2 cellular contexts compared by ENCODE assay signal in genomic region chr16:31064882-31065461, GRCh38.
TF ChIP-seq lines count a peak whose summit lies in the region.

No MANE protein-coding gene starts in this region.

TF ChIP-seq in A549, 52 proteins besides CTCF, POLR2A, EP300 and RAD21:
- TF ChIP-seq FOSL2 (IDR thresholded peaks at IDR 0.05) (no peak), FOSL2 (CRISPR knock-in tag; IDR thresholded peaks at IDR 0.05) (peak; percentile 45; the same call in 1 of the 2 replicates), NR3C1 (IDR thresholded peaks at IDR 0.05) (no peak)

TF ChIP-seq in IMR-90, 13 proteins besides CTCF, POLR2A, EP300 and RAD21:
- TF ChIP-seq RCOR1 (IDR thresholded peaks at IDR 0.05; ENCODE audit: insufficient replicate concordance, low read length) (peak; percentile 93), ELK1 (IDR thresholded peaks at IDR 0.05; ENCODE audit: borderline replicate concordance, low read depth, low read length) (no peak), FOS (IDR thresholded peaks at IDR 0.05; ENCODE audit: low read depth, low read length) (peak; percentile 73; the same call in 1 of the 2 replicates)
